ENCODE assay signal across 1 cellular context in the genomic region with DNA sequence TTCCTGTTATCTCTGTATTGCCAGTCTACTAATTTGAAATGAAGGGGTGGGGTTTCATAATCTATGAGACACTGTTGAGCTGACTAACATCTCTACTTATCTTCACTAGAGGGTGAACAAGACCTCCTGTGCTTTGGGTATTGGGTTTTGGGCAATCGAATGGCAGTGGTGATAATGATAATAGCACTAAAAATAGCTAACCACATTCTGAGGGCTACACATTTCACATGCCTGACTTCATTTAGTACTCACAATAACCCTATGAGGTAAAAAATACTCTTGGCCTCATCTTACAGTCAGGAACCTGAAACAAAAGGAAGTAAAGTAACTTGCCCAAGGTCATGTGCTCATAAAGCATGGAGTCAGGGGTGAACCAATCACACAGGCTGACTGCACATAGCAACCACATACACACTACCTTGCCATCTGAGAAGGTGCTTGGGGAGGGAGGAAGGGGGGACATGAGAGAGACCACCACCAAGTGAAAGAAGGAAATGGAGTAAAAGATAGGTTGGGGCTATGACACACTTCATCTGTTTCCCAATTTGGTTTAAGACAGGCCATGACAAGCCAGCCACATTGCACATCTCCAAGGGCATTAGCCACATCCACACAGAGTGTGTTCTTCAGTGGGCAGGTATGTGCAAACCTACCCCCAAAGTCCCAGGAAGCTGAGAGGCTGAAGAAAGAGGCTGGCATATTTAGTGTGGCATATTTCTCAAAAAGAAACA.
TF ChIP-seq lines count a peak whose summit lies in the region.

No MANE protein-coding gene starts in this region.

TF ChIP-seq in GM12878, 131 proteins besides CTCF, POLR2A, EP300 and RAD21 (continued from another document):
- TF ChIP-seq TAF1 (IDR thresholded peaks at IDR 0.05; ENCODE audit: borderline replicate concordance, low read depth, low read length) = no peak
- TF ChIP-seq CREB1 (IDR thresholded peaks at IDR 0.05; ENCODE audit: low read depth) = peak; percentile 77
- TF ChIP-seq ZNF687 (IDR thresholded peaks at IDR 0.05) = no peak
- no peak for TF ChIP-seq IKZF2 (IDR thresholded peaks at IDR 0.05)
- TF ChIP-seq ETV6 (conservative IDR thresholded peaks at IDR 0.05 in 1 of 2, IDR thresholded peaks at IDR 0.05 in 1 of 2; ENCODE audit: borderline replicate concordance in 1 of 2, low read depth in 1 of 2) = peak in 1 of 2 experiments; percentile 26; a peak in 1 of 4 replicates
- no peak for TF ChIP-seq POLR2AphosphoS2 (IDR thresholded peaks at IDR 0.05; ENCODE audit: low read depth, low read length)
- no peak for TF ChIP-seq SMARCA5 (IDR thresholded peaks at IDR 0.05)
- no peak for TF ChIP-seq RB1 (IDR thresholded peaks at IDR 0.05; ENCODE audit: borderline replicate concordance)
- TF ChIP-seq GATAD2B (conservative IDR thresholded peaks at IDR 0.05; ENCODE audit: low read depth) = no peak
- no peak for TF ChIP-seq POU2F2 (IDR thresholded peaks at IDR 0.05; ENCODE audit: borderline replicate concordance, low read depth, low read length)
- TF ChIP-seq ATF7 (IDR thresholded peaks at IDR 0.05; ENCODE audit: low read depth) = no peak
- peak; percentile 58; the same call in 1 of the 2 replicates for TF ChIP-seq FOXM1 (IDR thresholded peaks at IDR 0.05; ENCODE audit: low read depth, low read length)
- TF ChIP-seq STAT1 (conservative IDR thresholded peaks at IDR 0.05) = no peak
- TF ChIP-seq MTA3 (IDR thresholded peaks at IDR 0.05; ENCODE audit: borderline replicate concordance, low read length) = no peak
- TF ChIP-seq JUND (IDR thresholded peaks at IDR 0.05; ENCODE audit: low read depth, low read length) = no peak
- no peak for TF ChIP-seq SREBF2 (IDR thresholded peaks at IDR 0.05; ENCODE audit: low read length)
- TF ChIP-seq ZZZ3 (IDR thresholded peaks at IDR 0.05; ENCODE audit: control insufficient read depth, insufficient read length, low read depth) = no peak
- TF ChIP-seq FOXK2 (IDR thresholded peaks at IDR 0.05) = no peak
- TF ChIP-seq ZNF217 (IDR thresholded peaks at IDR 0.05) = no peak
- 0 out of 2 replicates have a peak, but pooled peaks have one; percentile 58 for TF ChIP-seq MEF2A (IDR thresholded peaks at IDR 0.05; ENCODE audit: insufficient read depth, low read depth, low read length)
- no peak for TF ChIP-seq CHD2 (IDR thresholded peaks at IDR 0.05; ENCODE audit: borderline replicate concordance, low read depth, low read length)
- no peak for TF ChIP-seq FOS (IDR thresholded peaks at IDR 0.05; ENCODE audit: borderline replicate concordance, extremely low read depth, insufficient read length)
- no peak for TF ChIP-seq SP1 (IDR thresholded peaks at IDR 0.05; ENCODE audit: low read depth, low read length)
- TF ChIP-seq ZBED1 (IDR thresholded peaks at IDR 0.05; ENCODE audit: borderline replicate concordance) = peak; percentile 59; the same call in 1 of the 2 replicates
- TF ChIP-seq BRCA1 (IDR thresholded peaks at IDR 0.05; ENCODE audit: low read depth, low read length) = no peak
- TF ChIP-seq CREM (IDR thresholded peaks at IDR 0.05; ENCODE audit: low read depth) = peak; percentile 72; the same call in 1 of the 2 replicates
- no peak for TF ChIP-seq MTA2 (IDR thresholded peaks at IDR 0.05; ENCODE audit: low read depth)
- no peak for TF ChIP-seq ZBTB4 (CRISPR knock-in tag; IDR thresholded peaks at IDR 0.05)
- peak; percentile 86 for TF ChIP-seq RUNX3 (IDR thresholded peaks at IDR 0.05; ENCODE audit: low read length)
- peak; percentile 75; the same call in 1 of the 2 replicates for TF ChIP-seq NFIC (IDR thresholded peaks at IDR 0.05; ENCODE audit: low read depth, low read length)
- TF ChIP-seq RAD51 (IDR thresholded peaks at IDR 0.05) = no peak
TF ChIP-seq in GM12878: peak in this region for 10.
